17 cellular contexts compared by ENCODE assay signal in the genomic region with DNA sequence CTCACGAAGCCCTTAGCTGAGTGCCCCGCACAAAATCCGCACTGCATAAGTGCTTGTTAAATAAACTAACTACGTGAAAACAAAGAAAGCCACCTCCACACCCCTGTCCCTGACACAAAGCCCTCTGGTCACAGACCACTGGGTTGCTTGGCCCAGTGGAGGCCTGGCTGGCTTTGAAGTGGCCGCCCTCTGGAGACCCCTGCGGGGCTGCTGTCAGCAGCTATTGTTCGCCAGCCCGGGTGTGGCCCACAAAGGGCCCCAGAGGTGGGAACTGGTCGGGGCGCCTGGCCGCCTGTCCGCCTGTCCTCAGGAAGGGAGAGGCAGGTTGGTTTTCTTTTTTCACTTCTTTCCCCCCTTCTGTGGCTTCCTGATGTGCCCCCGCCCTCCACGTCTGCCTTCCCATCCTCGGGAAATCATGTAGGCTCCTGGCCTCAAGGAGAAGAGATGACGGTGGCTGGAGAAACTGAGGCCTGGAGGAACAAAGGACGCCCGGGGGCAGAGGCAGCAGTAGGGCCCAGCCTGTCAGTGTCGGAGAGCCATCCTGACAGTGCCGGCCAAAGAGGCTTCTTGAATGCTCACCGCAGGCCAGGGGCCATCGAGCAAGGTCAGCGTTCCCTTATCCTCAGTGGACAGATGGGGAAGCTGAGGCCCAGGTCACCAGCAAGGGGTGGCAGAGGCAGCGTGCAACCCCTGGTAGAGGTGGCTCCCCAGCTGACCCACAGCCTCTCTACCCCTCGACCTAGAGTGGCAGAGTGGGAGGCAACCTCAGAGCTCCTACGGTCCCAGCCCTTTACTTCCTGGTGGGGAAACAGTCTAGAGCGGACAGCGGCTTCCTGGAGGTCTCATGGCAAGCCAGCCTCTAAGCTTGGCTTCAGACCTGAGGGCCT.
DNase-seq lines count a peak whose midpoint lies in the region; ATAC-seq and TF ChIP-seq lines count a peak whose summit lies in the region.
"Had no signal": no experiment of that assay in that cellular context is flagged by ENCODE, and none has a peak within 500 bp of the region (broad histone marks: within the 10 kb centered on the region; RNA-seq: fewer than 3 reads in every experiment).

No MANE protein-coding gene starts in this region.

- peaks cover 100% of the 10 kb centered on the region for H3K36me3 Mint-ChIP-seq in activated T-helper 17 cell treated with anti-CD3 and anti-CD28 coated beads, Interleukin-2, amount 50 U/mL, for 72 hours (ENCODE audit: low read depth)
- peaks cover 9% of the 10 kb centered on the region for H3K36me3 Mint-ChIP-seq in neural crest cell (ENCODE audit: low read depth)

- peaks cover 20% of the 10 kb centered on the region for H3K4me1 Mint-ChIP-seq in activated T-helper 17 cell treated with anti-CD3 and anti-CD28 coated beads, Interleukin-2, amount 50 U/mL, for 72 hours
- peaks cover 29% of the 10 kb centered on the region for H3K4me1 Mint-ChIP-seq in neural crest cell

- H3K4me3 Mint-ChIP-seq in activated T-helper 17 cell treated with anti-CD3 and anti-CD28 coated beads, Interleukin-2, amount 50 U/mL, for 72 hours, result peak overlapping the region; percentile 26
- no peak overlapping the region for H3K4me3 Mint-ChIP-seq in neural crest cell
- H3K4me3 Mint-ChIP-seq: central memory CD8-positive, alpha-beta T cell had no signal

- H3K36me3 ChIP-seq in H7 (replicated peaks; ENCODE audit: control insufficient read depth, insufficient read depth, low read length), result peaks cover 51% of the 10 kb centered on the region

- no peak overlapping the region for H3K4me3 ChIP-seq in H7 (ENCODE audit: insufficient read depth, low read depth, low read length)
- H3K4me3 ChIP-seq: upper lobe of left lung had no signal

- no peak for TF ChIP-seq CTCF in neural crest cell (conservative IDR thresholded peaks at IDR 0.05)

- no peaks in the 10 kb centered on the region for H3K9me3 Mint-ChIP-seq in activated T-helper 17 cell treated with anti-CD3 and anti-CD28 coated beads, Interleukin-2, amount 50 U/mL, for 72 hours
- H3K9me3 Mint-ChIP-seq in neural crest cell, result no peaks in the 10 kb centered on the region
- H3K9me3 Mint-ChIP-seq: central memory CD8-positive, alpha-beta T cell had no signal

- ATAC-seq in activated T-helper 17 cell treated with anti-CD3 and anti-CD28 coated beads, Interleukin-2, amount 50 U/mL, for 72 hours (replicated peaks), result no peak
- ATAC-seq in GM21515 (IDR thresholded peaks at IDR 0.05; ENCODE audit: unreplicated experiment), result no peak
- ATAC-seq in HG02884 (IDR thresholded peaks at IDR 0.05; ENCODE audit: unreplicated experiment), result no peak
- ATAC-seq in HG03460 (IDR thresholded peaks at IDR 0.05; ENCODE audit: unreplicated experiment), result no peak
- ATAC-seq: left cardiac atrium had no signal

- peak overlapping the region; percentile 85 for H3K27ac Mint-ChIP-seq in activated T-helper 17 cell treated with anti-CD3 and anti-CD28 coated beads, Interleukin-2, amount 50 U/mL, for 72 hours
- H3K27ac Mint-ChIP-seq in neural crest cell (ENCODE audit: unreplicated experiment), result peak overlapping the region; percentile 11

- H3K27me3 ChIP-seq in H7 (ENCODE audit: control insufficient read depth, insufficient read depth, low read length), result no peaks in the 10 kb centered on the region
- H3K27me3 ChIP-seq: upper lobe of left lung had no signal

- DNase-seq in DMS153 (lab: John Stamatoyannopoulos, UW) (peak; percentile 17), DMS153 treated with DMSO at 0.1 percent for 48 hours (lab: John Stamatoyannopoulos, UW; ENCODE audit: unreplicated experiment) (no peak), H7 (peak; percentile 84), neural crest cell (ENCODE audit: low read depth, low spot score) (no peak)
- DNase-seq: activated CD4-positive, CD25-positive, alpha-beta regulatory T cell treated with anti-CD3 and anti-CD28 coated beads, Interleukin-2, amount 50 U/mL, for 72 hours; activated T-cell treated with anti-CD3 and anti-CD28 coated beads for 4 hours; effector memory CD4-positive, alpha-beta T cell; left cardiac atrium; NCI-H1105; SIG-M5; T-helper 2 cell; upper lobe of left lung had no signal

- no peaks in the 10 kb centered on the region for H3K27me3 Mint-ChIP-seq in activated T-helper 17 cell treated with anti-CD3 and anti-CD28 coated beads, Interleukin-2, amount 50 U/mL, for 72 hours
- no peaks in the 10 kb centered on the region for H3K27me3 Mint-ChIP-seq in neural crest cell (ENCODE audit: low read depth)
- H3K27me3 Mint-ChIP-seq: central memory CD8-positive, alpha-beta T cell had no signal

Comparison
In these comparisons a context has a peak if more than half of its experiments do, and no peak if none do; other contexts are left out.
1. DNase-seq: peak in DMS153 (single experiment) and H7 (single experiment); none in DMS153 treated with DMSO at 0.1 percent for 48 hours (single experiment) and neural crest cell (single experiment).